Comparison of ENCODE assay signal across 10 cellular contexts in the genomic region with DNA sequence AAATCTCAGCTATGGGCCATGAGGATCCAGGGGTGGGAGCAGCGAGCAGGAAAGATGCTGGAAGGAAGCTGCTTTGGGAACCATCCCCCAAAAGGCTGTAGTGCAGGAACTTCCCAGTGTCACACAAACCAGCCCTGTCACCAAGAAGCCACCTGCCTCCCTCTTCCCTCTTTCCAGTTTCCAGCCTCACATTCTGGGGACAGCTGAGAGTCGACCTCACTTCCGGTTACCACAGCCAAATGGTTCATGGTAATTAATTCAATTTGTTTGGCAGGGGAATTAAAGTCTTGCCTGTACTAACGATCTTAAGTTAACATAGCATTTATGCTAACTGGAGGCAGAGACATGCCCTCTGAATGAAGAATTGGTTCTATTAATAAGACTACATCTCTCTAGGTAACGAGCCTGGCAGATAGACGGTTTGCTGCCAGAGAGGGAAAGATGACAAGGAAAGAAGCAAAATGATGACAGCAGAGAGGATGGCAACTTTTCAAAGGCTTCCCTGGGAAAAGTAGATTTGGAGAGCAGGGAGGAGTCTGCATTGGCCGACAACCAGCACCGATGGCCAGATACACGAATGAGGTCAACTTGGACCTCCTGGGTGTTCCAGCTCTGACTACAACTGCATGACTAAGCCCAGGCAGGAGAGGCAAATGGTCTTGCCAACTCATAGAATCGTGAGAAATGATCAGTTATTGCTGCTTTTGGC.
DNase-seq lines count a peak whose midpoint lies in the region; ATAC-seq, FAIRE-seq and TF ChIP-seq lines count a peak whose summit lies in the region.
"Had no signal": no experiment of that assay in that cellular context is flagged by ENCODE, and none has a peak within 500 bp of the region (broad histone marks: within the 10 kb centered on the region; RNA-seq: fewer than 3 reads in every experiment).

No MANE protein-coding gene starts in this region.

- H3K27ac ChIP-seq in ACC112 (ENCODE audit: low read depth, low read length) (peak overlapping the region; percentile 91), muscle layer of duodenum (ENCODE audit: low read length) (peak overlapping the region; percentile 48)

- FAIRE-seq in GM12891 (lab: Jason Lieb, UNC): no peak
- FAIRE-seq: GM18507 had no signal

- peaks cover 0 to 3% of the 10 kb centered on the region in 2 donors for H3K9me3 ChIP-seq in muscle layer of duodenum (ENCODE audit: control insufficient read depth in 1 of 2, low read length in 2 of 2)

- ATAC-seq in GM19455 (IDR thresholded peaks at IDR 0.05; ENCODE audit: unreplicated experiment): no peak
- no peak for ATAC-seq in activated CD4-positive, CD25-positive, alpha-beta regulatory T cell treated with anti-CD3 and anti-CD28 coated beads, Interleukin-2, amount 50 U/mL, for 24 hours

- H3K79me2 ChIP-seq in ACC112 (ENCODE audit: control insufficient read depth, insufficient read depth, low read length, unreplicated experiment): no peaks in the 10 kb centered on the region

- no peak for TF ChIP-seq POLR2A in GM12891 (IDR thresholded peaks at IDR 0.05; ENCODE audit: low read depth, low read length)

- H3K36me3 ChIP-seq in ACC112 (ENCODE audit: insufficient read depth, low read length) (peaks cover 12% of the 10 kb centered on the region; the same call in 1 of the 2 replicates), muscle layer of duodenum (ENCODE audit: control insufficient read depth in 1 of 2, insufficient read depth in 2 of 2, low read length in 2 of 2) (peaks cover 0 to 3% of the 10 kb centered on the region in 2 donors)

- no peaks in the 10 kb centered on the region for H3K27me3 ChIP-seq in ACC112 (ENCODE audit: insufficient read depth, low read length)
- H3K27me3 ChIP-seq in muscle layer of duodenum (ENCODE audit: low read depth, low read length): no peaks in the 10 kb centered on the region

- DNase-seq in M059J (ENCODE audit: low read depth): peak; percentile 99
- peak; percentile 85 for DNase-seq in dedifferentiated amniotic fluid mesenchymal stem cell (ENCODE audit: extremely low spot score)
- DNase-seq in activated CD4-positive, alpha-beta T cell treated with anti-CD3 and anti-CD28 coated beads, Interleukin-2, amount 50 U/mL, for 4 hours: no peak
- DNase-seq in GM12891 (ENCODE audit: insufficient read length, low spot score): no peak
- DNase-seq: MM.1S had no signal

- H3K4me3 ChIP-seq in ACC112 (ENCODE audit: low read depth, low read length) (no peak overlapping the region), muscle layer of duodenum (ENCODE audit: low read depth in 1 of 2, low read length in 2 of 2) (peak overlapping the region in 1 of 2 donors; percentile 3)

- H3K4me1 ChIP-seq in ACC112 (ENCODE audit: control insufficient read depth, insufficient read depth, low read length, unreplicated experiment): peaks cover 23% of the 10 kb centered on the region
- peaks cover 0 to 26% of the 10 kb centered on the region in 2 donors for H3K4me1 ChIP-seq in muscle layer of duodenum (ENCODE audit: control insufficient read depth in 1 of 2, insufficient read depth in 2 of 2, low read length in 2 of 2)

- H2AFZ ChIP-seq in ACC112 (ENCODE audit: low read length, unreplicated experiment): no peak overlapping the region

TF ChIP-seq in GM12891, 5 proteins besides CTCF, POLR2A, EP300 and RAD21:
- TF ChIP-seq POLR2AphosphoS5 (IDR thresholded peaks at IDR 0.05; ENCODE audit: low read depth, low read length) (no peak), POU2F2 (IDR thresholded peaks at IDR 0.05; ENCODE audit: low read depth, low read length) (no peak), PAX5 (IDR thresholded peaks at IDR 0.05; ENCODE audit: insufficient read depth, low read length, severe bottlenecking) (no peak), TAF1 (IDR thresholded peaks at IDR 0.05; ENCODE audit: low read depth, low read length) (no peak), SPI1 (IDR thresholded peaks at IDR 0.05; ENCODE audit: low read depth, low read length) (no peak)

Comparison
In these comparisons a context has a peak if more than half of its experiments do, and no peak if none do; other contexts are left out.
1. DNase-seq: peak in M059J (single experiment) and dedifferentiated amniotic fluid mesenchymal stem cell (single experiment); none in activated CD4-positive, alpha-beta T cell treated with anti-CD3 and anti-CD28 coated beads, Interleukin-2, amount 50 U/mL, for 4 hours (0 of 2) and GM12891 (single experiment).